12 cellular contexts compared by ENCODE assay signal in the genomic region with DNA sequence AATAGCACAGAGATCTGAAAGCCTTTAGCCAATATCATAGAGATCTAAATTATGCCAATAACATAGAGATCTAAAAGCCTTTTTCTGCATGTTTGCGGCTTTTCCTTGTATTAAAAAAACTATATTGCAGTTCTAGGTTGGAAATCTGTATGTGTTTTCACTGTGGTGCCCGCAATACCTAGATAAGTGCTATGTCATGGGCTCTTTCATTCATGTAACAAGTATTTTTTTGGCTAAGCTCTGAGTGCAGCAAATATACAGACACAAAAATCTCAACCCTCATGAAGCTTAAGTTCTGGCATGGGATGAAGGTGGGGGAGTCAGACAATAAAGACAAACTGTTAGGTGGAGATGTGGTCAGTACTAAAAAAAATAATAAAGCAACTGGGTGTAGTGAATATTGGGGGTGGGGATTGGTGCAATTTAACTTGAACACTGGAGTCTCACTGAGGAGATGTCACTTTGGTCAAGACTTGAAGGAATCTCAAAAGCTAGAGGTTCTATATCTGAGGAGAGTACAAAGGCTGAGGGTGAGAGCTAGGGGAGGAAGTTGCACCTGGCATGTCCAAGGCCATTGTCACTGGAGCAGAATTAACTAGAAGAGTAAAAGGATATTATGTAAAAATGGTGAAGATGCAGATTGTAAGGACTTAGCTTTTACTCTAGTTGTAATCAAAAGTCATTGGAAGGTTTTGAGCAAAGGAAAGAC. TPM values are rescaled to one million over a fixed set of nuclear protein-coding genes. Genes with fewer than 3 reads are reported as not detected.
DNase-seq lines count a peak whose midpoint lies in the region; ATAC-seq, FAIRE-seq and TF ChIP-seq lines count a peak whose summit lies in the region.
"Had no signal": no experiment of that assay in that cellular context is flagged by ENCODE, and none has a peak within 500 bp of the region (broad histone marks: within the 10 kb centered on the region; RNA-seq: fewer than 3 reads in every experiment).

No MANE protein-coding gene starts in this region.

- peak; percentile 23 for DNase-seq in DND-41
- DNase-seq in neural progenitor cell (ENCODE audit: low spot score) = no peak
- no peak for DNase-seq in DMS153 treated with DMSO at 0.1 percent for 48 hours (lab: John Stamatoyannopoulos, UW; ENCODE audit: unreplicated experiment)
- no peak for DNase-seq in RCC 7860 (ENCODE audit: low spot score)
- DNase-seq: activated CD4-positive, alpha-beta memory T cell treated with anti-CD3 and anti-CD28 coated beads for 36 hours; left ventricle myocardium superior; stimulated activated CD4-positive, alpha-beta T cell treated with anti-CD3 and anti-CD28 coated beads, Interleukin-4, amount 100 ng/mL, for 1 hour had no signal

- no peak overlapping the region for H3K4me3 Mint-ChIP-seq in neural progenitor cell
- H3K4me3 Mint-ChIP-seq: activated CD4-positive, alpha-beta memory T cell treated with anti-CD3 and anti-CD28 coated beads for 36 hours had no signal

- H3K36me3 Mint-ChIP-seq in neural progenitor cell = peaks cover 15% of the 10 kb centered on the region

- peaks cover 16% of the 10 kb centered on the region for H3K4me1 Mint-ChIP-seq in neural progenitor cell

- no peaks in the 10 kb centered on the region for H3K9me2 ChIP-seq in Loucy (replicated peaks; ENCODE audit: low read depth, low read length)

- no peaks in the 10 kb centered on the region for H3F3A ChIP-seq in Loucy (ENCODE audit: low read depth)
- peaks cover 3% of the 10 kb centered on the region for H3F3A ChIP-seq in neural progenitor cell (ENCODE audit: low read depth)

- peak overlapping the region; percentile 89 for H3K4me2 ChIP-seq in DND-41 (ENCODE audit: insufficient read depth, low read length)
- H3K4me2 ChIP-seq in Loucy (ENCODE audit: low read depth, low read length, poor library complexity, severe bottlenecking) = peak overlapping the region; percentile 97
- peak overlapping the region; percentile 95 for H3K4me2 ChIP-seq in neural progenitor cell

- H4K20me1 ChIP-seq in DND-41 (ENCODE audit: insufficient read depth, low read length) (peaks cover 24% of the 10 kb centered on the region; the same call in 1 of the 2 replicates), Loucy (ENCODE audit: insufficient read depth, low read length, poor library complexity, severe bottlenecking) (peaks cover 31% of the 10 kb centered on the region), neural progenitor cell (ENCODE audit: low read depth) (peaks cover 29% of the 10 kb centered on the region)

- TF ChIP-seq CTCF in DND-41 (IDR thresholded peaks at IDR 0.05; ENCODE audit: borderline replicate concordance, extremely low read depth, low read length, poor library complexity, severe bottlenecking) = no peak
- no peak for TF ChIP-seq CTCF in Loucy (conservative IDR thresholded peaks at IDR 0.05; ENCODE audit: low read length)
- TF ChIP-seq CTCF in neural progenitor cell (IDR thresholded peaks at IDR 0.05) = no peak

- H3K36me3 ChIP-seq in DND-41 (ENCODE audit: insufficient read depth, low read length) (peaks cover 52% of the 10 kb centered on the region), Loucy (ENCODE audit: insufficient read depth, low read length) (peaks cover 21% of the 10 kb centered on the region), duodenal mucosa (ENCODE audit: control insufficient read depth in 1 of 2, insufficient read depth in 2 of 2, low read length in 2 of 2) (no peaks in the 10 kb centered on the region), neural progenitor cell (peaks cover 14% of the 10 kb centered on the region)
- H3K36me3 ChIP-seq: breast epithelium had no signal

- FAIRE-seq in RCC 7860 (lab: Jason Lieb, UNC) = no peak

- H3K27ac ChIP-seq in DND-41 (ENCODE audit: low read length) (peak overlapping the region; percentile 95), duodenal mucosa (ENCODE audit: low read depth, low read length) (no peak overlapping the region), neural progenitor cell (no peak overlapping the region)
- H3K27ac ChIP-seq: breast epithelium had no signal

- no peaks in the 10 kb centered on the region for H3K27me3 ChIP-seq in DND-41 (ENCODE audit: insufficient read depth, low read length, poor library complexity)
- H3K27me3 ChIP-seq in Loucy (ENCODE audit: insufficient read depth, low read length, poor library complexity, severe bottlenecking) = no peaks in the 10 kb centered on the region
- no peaks in the 10 kb centered on the region for H3K27me3 ChIP-seq in duodenal mucosa (ENCODE audit: control insufficient read depth in 1 of 2, insufficient read depth in 2 of 2, low read length in 2 of 2)
- H3K27me3 ChIP-seq in neural progenitor cell = no peaks in the 10 kb centered on the region
- H3K27me3 ChIP-seq: breast epithelium had no signal

- H3K4me3 ChIP-seq in DND-41 (ENCODE audit: low read depth in 1 of 2, low read length in 2 of 2) (peak overlapping the region; percentile 79 to 91), Loucy (ENCODE audit: low read length, poor library complexity, severe bottlenecking) (peak overlapping the region; percentile 95), duodenal mucosa (ENCODE audit: low read depth in 1 of 2, low read length in 2 of 2) (peak overlapping the region; percentile 91 to 94), neural progenitor cell (peak overlapping the region; percentile 69)

- ATAC-seq in DND-41 (ENCODE audit: insufficient read depth, low read depth) (peak; percentile 38), HG03442 (IDR thresholded peaks at IDR 0.05; ENCODE audit: unreplicated experiment) (no peak), HG02840 (IDR thresholded peaks at IDR 0.05; ENCODE audit: low FRiP score, unreplicated experiment) (no peak)

- H3K4me1 ChIP-seq in DND-41 (ENCODE audit: insufficient read depth, low read length) (peaks cover 48% of the 10 kb centered on the region), Loucy (ENCODE audit: insufficient read depth, low read length, poor library complexity, severe bottlenecking) (peaks cover 39% of the 10 kb centered on the region), duodenal mucosa (ENCODE audit: control insufficient read depth in 1 of 2, insufficient read depth in 2 of 2, low read length in 2 of 2) (peaks cover 9% of the 10 kb centered on the region in 2 donors), neural progenitor cell (peaks cover 28% of the 10 kb centered on the region)
- H3K4me1 ChIP-seq: breast epithelium had no signal

- peaks cover 2% of the 10 kb centered on the region for H3K27me3 Mint-ChIP-seq in neural progenitor cell (ENCODE audit: insufficient read depth, low read depth)
- H3K27me3 Mint-ChIP-seq: activated CD4-positive, alpha-beta memory T cell treated with anti-CD3 and anti-CD28 coated beads for 36 hours had no signal

- peak overlapping the region; percentile 81 for H3K9ac ChIP-seq in DND-41 (ENCODE audit: low read depth, low read length)
- peak overlapping the region; percentile 95 for H3K9ac ChIP-seq in Loucy (ENCODE audit: low read depth, low read length, poor library complexity, severe bottlenecking)
- H3K9ac ChIP-seq in duodenal mucosa (ENCODE audit: low read depth in 1 of 2, low read length in 2 of 2) = peak overlapping the region; percentile 51 to 66
- peak overlapping the region; percentile 31 for H3K9ac ChIP-seq in neural progenitor cell

- H3K79me2 ChIP-seq in DND-41 (ENCODE audit: insufficient read depth, low read length) = peaks cover 61% of the 10 kb centered on the region
- peaks cover 60% of the 10 kb centered on the region for H3K79me2 ChIP-seq in Loucy (ENCODE audit: insufficient read depth, low read length)
- H3K79me2 ChIP-seq in neural progenitor cell (ENCODE audit: low read depth) = peaks cover 60% of the 10 kb centered on the region

- H3K9me3 ChIP-seq in DND-41 (ENCODE audit: insufficient read depth, low read length, severe bottlenecking) (no peaks in the 10 kb centered on the region), Loucy (ENCODE audit: insufficient read depth, low read depth, low read length) (no peaks in the 10 kb centered on the region), duodenal mucosa (ENCODE audit: control insufficient read depth in 1 of 2, low read length in 2 of 2) (no peaks in the 10 kb centered on the region), neural progenitor cell (ENCODE audit: low read depth) (no peaks in the 10 kb centered on the region)
- H3K9me3 ChIP-seq: breast epithelium had no signal

- H2AFZ ChIP-seq in DND-41 (ENCODE audit: low read depth, low read length) (peak overlapping the region; percentile 80; the same call in 1 of the 2 replicates), Loucy (ENCODE audit: low read length) (no peak overlapping the region), neural progenitor cell (replicated peaks) (peak overlapping the region; percentile 60)

- H3K27ac Mint-ChIP-seq in neural progenitor cell = no peak overlapping the region
- H3K27ac Mint-ChIP-seq: activated CD4-positive, alpha-beta memory T cell treated with anti-CD3 and anti-CD28 coated beads for 36 hours had no signal

- H3K9me3 Mint-ChIP-seq in neural progenitor cell = no peaks in the 10 kb centered on the region
- H3K9me3 Mint-ChIP-seq: activated CD4-positive, alpha-beta memory T cell treated with anti-CD3 and anti-CD28 coated beads for 36 hours had no signal

RNA-seq across cellular contexts. Expression of gene BUB1B, which starts 1.0 kb away (rescaled TPM):
- total RNA-seq in neural progenitor cell (ENCODE audit: low replicate concordance) = 129 and 167 TPM in 2 replicates

RNA-seq across cellular contexts. Expression of gene BMF, which starts 53.2 kb away (rescaled TPM):
- total RNA-seq in neural progenitor cell (ENCODE audit: low replicate concordance) = 8.0 and 12.1 TPM in 2 replicates

Comparison
In these comparisons a context has a peak if more than half of its experiments do, and no peak if none do; other contexts are left out.
1. H3K9ac ChIP-seq: peak in every context shown above with its lines; median percentile 95 in Loucy; 81 in DND-41; 58 in duodenal mucosa; 31 in neural progenitor cell.